In the genomic region with DNA sequence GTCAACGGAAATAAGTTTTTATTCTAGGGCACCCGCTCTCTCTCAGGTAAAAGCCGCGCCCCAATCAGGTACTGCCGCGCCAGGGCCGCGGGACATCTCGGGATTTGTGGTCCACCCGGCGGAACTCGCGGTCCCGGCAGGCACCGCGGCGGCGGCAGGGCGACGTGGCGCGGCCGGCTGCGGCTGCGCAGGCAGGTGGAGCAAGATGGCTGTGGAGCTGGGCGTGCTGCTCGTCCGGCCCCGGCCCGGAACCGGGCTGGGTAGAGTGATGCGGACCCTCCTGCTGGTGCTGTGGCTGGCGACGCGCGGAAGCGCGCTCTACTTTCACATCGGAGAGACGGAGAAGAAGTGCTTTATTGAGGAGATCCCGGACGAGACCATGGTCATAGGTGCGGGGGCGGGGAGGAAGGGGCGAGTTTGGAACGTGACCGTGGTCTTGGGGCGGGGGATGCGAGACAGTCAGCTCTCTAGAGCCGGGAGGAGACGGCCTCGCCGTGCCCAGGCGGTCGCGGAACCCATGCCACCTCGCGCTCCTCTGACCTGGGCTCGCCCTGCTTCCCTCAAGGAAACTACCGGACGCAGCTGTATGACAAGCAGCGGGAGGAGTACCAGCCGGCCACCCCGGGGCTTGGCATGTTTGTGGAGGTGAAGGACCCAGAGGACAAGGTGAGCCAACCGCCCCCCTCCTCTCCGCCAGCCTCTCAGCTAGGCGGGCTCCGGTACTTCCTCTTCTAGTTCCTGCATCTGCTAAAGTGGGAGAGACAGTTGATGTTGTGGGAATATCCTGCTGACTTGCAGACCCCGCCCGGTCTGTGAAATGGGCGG, we compare ENCODE assay signal across 8 cellular contexts. TPM values are rescaled to one million over a fixed set of nuclear protein-coding genes. Genes with fewer than 3 reads are reported as not detected.
DNase-seq lines count a peak whose midpoint lies in the region; ATAC-seq and TF ChIP-seq lines count a peak whose summit lies in the region.

A gene (plus strand): TSS at position 194 of the 825 bp plus-strand sequence. CDS start 12 bp downstream, at position 206.

- POLR2A ChIA-PET in RWPE1 (lab: Yijun Ruan, JAX; ENCODE audit: low non-redundant PET): interaction anchor here (0.6 to 1.0 kb wide), 5 partner anchors 11 to 65 kb away, joined by 3 to 6 read pairs (median 3); no protein-coding TSS in a partner anchor
- POLR2A ChIA-PET in naive thymus-derived CD8-positive, alpha-beta T cell (lab: Charles Lee): interaction anchor here (0.6 to 2.3 kb wide), 7 partner anchors 9 to 561 kb away, joined by 3 to 8 read pairs (median 3); a partner anchor contains a TSS

- intact Hi-C loops in activated T-helper 2 cell treated with anti-CD3 and anti-CD28 coated beads, Interferon-gamma antibody, Interleukin-2, Interleukin-4, amounts not matched to agents 10 μg/mL and 5 μg/mL and 100 μg/mL, durations not matched to agents 14 hours and 24 hours and 36 hours (cut with micrococcal nuclease): loop anchor here (1.0 to 10.0 kb wide), 3 partner anchors 8 to 613 kb away; a partner anchor contains a TSS

- no peak for TF ChIP-seq CTCF in RWPE1 (conservative IDR thresholded peaks at IDR 0.05; ENCODE audit: low read depth)
- no peak for TF ChIP-seq CTCF in fibroblast of mammary gland (conservative IDR thresholded peaks at IDR 0.05; ENCODE audit: control insufficient read depth, insufficient read depth, low read depth, low read length)

- H3K4me3 Mint-ChIP-seq in activated T-helper 2 cell treated with anti-CD3 and anti-CD28 coated beads, Interferon-gamma antibody, Interleukin-2, Interleukin-4, amounts not matched to agents 10 μg/mL and 5 μg/mL and 100 μg/mL, durations not matched to agents 14 hours and 24 hours and 36 hours (ENCODE audit: low read depth): peak within 1 kb of the TSS; percentile 98
- peak within 1 kb of the TSS; percentile 91 to 100 (median 98) for H3K4me3 Mint-ChIP-seq in naive thymus-derived CD8-positive, alpha-beta T cell
- H3K4me3 Mint-ChIP-seq in stimulated activated naive B cell treated with anti-CD40 and anti-IgM and Interleukin-4, amounts not matched to agents 10 μg/mL and 1 μg/mL and 100 μg/mL, for 72 hours: peak within 1 kb of the TSS; percentile 85 to 99

- no peaks in the 10 kb centered on the region for H3K9me3 Mint-ChIP-seq in activated T-helper 2 cell treated with anti-CD3 and anti-CD28 coated beads, Interferon-gamma antibody, Interleukin-2, Interleukin-4, amounts not matched to agents 10 μg/mL and 5 μg/mL and 100 μg/mL, durations not matched to agents 14 hours and 24 hours and 36 hours
- peaks cover 0 to 2% (median 0%) of the 10 kb centered on the region in 9 donors for H3K9me3 Mint-ChIP-seq in naive thymus-derived CD8-positive, alpha-beta T cell
- no peaks in the 10 kb centered on the region for H3K9me3 Mint-ChIP-seq in stimulated activated naive B cell treated with anti-CD40 and anti-IgM and Interleukin-4, amounts not matched to agents 10 μg/mL and 1 μg/mL and 100 μg/mL, for 72 hours

- peak; percentile 92 for ATAC-seq in GM21447 (IDR thresholded peaks at IDR 0.05; ENCODE audit: unreplicated experiment)
- peak; percentile 98 for ATAC-seq in naive thymus-derived CD8-positive, alpha-beta T cell
- ATAC-seq in stimulated activated naive B cell treated with anti-CD40 and anti-IgM and Interleukin-4, amounts not matched to agents 10 μg/mL and 1 μg/mL and 100 μg/mL, for 72 hours (replicated peaks): peak; percentile 98 to 99

- DNase-seq in DMS153 treated with DMSO at 0.1 percent for 48 hours (lab: John Stamatoyannopoulos, UW; ENCODE audit: unreplicated experiment) (peak; percentile 39), HuH-7 (ENCODE audit: low spot score) (peak; percentile 93), RWPE1 (ENCODE audit: low spot score) (peak; percentile 92), fibroblast of mammary gland (ENCODE audit: low read depth) (peak; percentile 65)
- peak; percentile 89 for DNase-seq in activated T-helper 2 cell treated with anti-CD3 and anti-CD28 coated beads, Interferon-gamma antibody, Interleukin-2, Interleukin-4, amounts not matched to agents 10 μg/mL and 5 μg/mL and 100 μg/mL, durations not matched to agents 14 hours and 24 hours and 36 hours (ENCODE audit: low spot score)
- DNase-seq in naive thymus-derived CD8-positive, alpha-beta T cell: peak; percentile 82 to 91 (median 86)
- DNase-seq in stimulated activated naive B cell treated with anti-CD40 and anti-IgM and Interleukin-4, amounts not matched to agents 10 μg/mL and 1 μg/mL and 100 μg/mL, for 72 hours: peak; percentile 86

- H3K27me3 Mint-ChIP-seq in activated T-helper 2 cell treated with anti-CD3 and anti-CD28 coated beads, Interferon-gamma antibody, Interleukin-2, Interleukin-4, amounts not matched to agents 10 μg/mL and 5 μg/mL and 100 μg/mL, durations not matched to agents 14 hours and 24 hours and 36 hours (ENCODE audit: low read depth): peaks cover 21% of the 10 kb centered on the region
- H3K27me3 Mint-ChIP-seq in naive thymus-derived CD8-positive, alpha-beta T cell: peaks cover 0 to 17% (median 6%) of the 10 kb centered on the region in 5 donors
- H3K27me3 Mint-ChIP-seq in stimulated activated naive B cell treated with anti-CD40 and anti-IgM and Interleukin-4, amounts not matched to agents 10 μg/mL and 1 μg/mL and 100 μg/mL, for 72 hours: peaks cover 4 to 9% of the 10 kb centered on the region in 2 donors

- H3K27ac Mint-ChIP-seq in activated T-helper 2 cell treated with anti-CD3 and anti-CD28 coated beads, Interferon-gamma antibody, Interleukin-2, Interleukin-4, amounts not matched to agents 10 μg/mL and 5 μg/mL and 100 μg/mL, durations not matched to agents 14 hours and 24 hours and 36 hours: peak within 1 kb of the TSS; percentile 98
- peak within 1 kb of the TSS; percentile 88 to 98 (median 97) for H3K27ac Mint-ChIP-seq in naive thymus-derived CD8-positive, alpha-beta T cell
- peak within 1 kb of the TSS; percentile 99 for H3K27ac Mint-ChIP-seq in stimulated activated naive B cell treated with anti-CD40 and anti-IgM and Interleukin-4, amounts not matched to agents 10 μg/mL and 1 μg/mL and 100 μg/mL, for 72 hours

- H3K4me1 Mint-ChIP-seq in activated T-helper 2 cell treated with anti-CD3 and anti-CD28 coated beads, Interferon-gamma antibody, Interleukin-2, Interleukin-4, amounts not matched to agents 10 μg/mL and 5 μg/mL and 100 μg/mL, durations not matched to agents 14 hours and 24 hours and 36 hours (ENCODE audit: low read depth): peaks cover 18% of the 10 kb centered on the region
- H3K4me1 Mint-ChIP-seq in naive thymus-derived CD8-positive, alpha-beta T cell: peaks cover 11 to 29% (median 25%) of the 10 kb centered on the region in 4 donors
- peaks cover 17 to 18% of the 10 kb centered on the region in 2 donors for H3K4me1 Mint-ChIP-seq in stimulated activated naive B cell treated with anti-CD40 and anti-IgM and Interleukin-4, amounts not matched to agents 10 μg/mL and 1 μg/mL and 100 μg/mL, for 72 hours

- CTCF ChIA-PET in RWPE1 (lab: Yijun Ruan, JAX): interaction anchor here (0.6 to 1.2 kb wide), 5 partner anchors 15 to 590 kb away, joined by 3 to 5 read pairs (median 3); no protein-coding TSS in a partner anchor

- peak within 1 kb of the TSS; percentile 68 for H3K27ac ChIP-seq in RWPE1

- H3K4me3 ChIP-seq in fibroblast of mammary gland (ENCODE audit: control insufficient read depth, low read depth, low read length): peak within 1 kb of the TSS; percentile 93

- H3K36me3 Mint-ChIP-seq in activated T-helper 2 cell treated with anti-CD3 and anti-CD28 coated beads, Interferon-gamma antibody, Interleukin-2, Interleukin-4, amounts not matched to agents 10 μg/mL and 5 μg/mL and 100 μg/mL, durations not matched to agents 14 hours and 24 hours and 36 hours (ENCODE audit: low read depth): peaks cover 48% of the 10 kb centered on the region
- peaks cover 0 to 32% (median 12%) of the 10 kb centered on the region in 3 donors for H3K36me3 Mint-ChIP-seq in naive thymus-derived CD8-positive, alpha-beta T cell
- H3K36me3 Mint-ChIP-seq in stimulated activated naive B cell treated with anti-CD40 and anti-IgM and Interleukin-4, amounts not matched to agents 10 μg/mL and 1 μg/mL and 100 μg/mL, for 72 hours: peaks cover 20 to 36% of the 10 kb centered on the region in 2 donors

RNA-seq across cellular contexts. Expression of the gene that starts here (rescaled TPM):
- 174 and 175 TPM in 2 replicates for total RNA-seq in activated T-helper 2 cell treated with anti-CD3 and anti-CD28 coated beads, Interferon-gamma antibody, Interleukin-2, Interleukin-4, amounts not matched to agents 10 μg/mL and 5 μg/mL and 100 μg/mL, durations not matched to agents 14 hours and 24 hours and 36 hours
- total RNA-seq in naive thymus-derived CD8-positive, alpha-beta T cell: 10 to 100 TPM; 61.5 to 63.1 TPM
- 100 to 1,000 TPM in 1 of 3 donors, 10 to 100 TPM in 2; 89.0 to 121 (median 93.8) TPM for polyA plus RNA-seq in naive thymus-derived CD8-positive, alpha-beta T cell

Comparison
In these comparisons a context has a peak if more than half of its experiments do, and no peak if none do; other contexts are left out.
1. Peak in every context shown above with its lines: DNase-seq, ATAC-seq, H3K4me3 ChIP-seq and H3K27ac ChIP-seq.
2. DNase-seq: peak in every context shown above with its lines; median percentile 93 in HuH-7; 92 in RWPE1; 89 in activated T-helper 2 cell treated with anti-CD3 and anti-CD28 coated beads, Interferon-gamma antibody, Interleukin-2, Interleukin-4, amounts not matched to agents 10 μg/mL and 5 μg/mL and 100 μg/mL, durations not matched to agents 14 hours and 24 hours and 36 hours; 86 in stimulated activated naive B cell treated with anti-CD40 and anti-IgM and Interleukin-4, amounts not matched to agents 10 μg/mL and 1 μg/mL and 100 μg/mL, for 72 hours; 86 in naive thymus-derived CD8-positive, alpha-beta T cell; 65 in fibroblast of mammary gland; 39 in DMS153 treated with DMSO at 0.1 percent for 48 hours.